Comparison of ENCODE assay signal across 4 cellular contexts in the genomic region with DNA sequence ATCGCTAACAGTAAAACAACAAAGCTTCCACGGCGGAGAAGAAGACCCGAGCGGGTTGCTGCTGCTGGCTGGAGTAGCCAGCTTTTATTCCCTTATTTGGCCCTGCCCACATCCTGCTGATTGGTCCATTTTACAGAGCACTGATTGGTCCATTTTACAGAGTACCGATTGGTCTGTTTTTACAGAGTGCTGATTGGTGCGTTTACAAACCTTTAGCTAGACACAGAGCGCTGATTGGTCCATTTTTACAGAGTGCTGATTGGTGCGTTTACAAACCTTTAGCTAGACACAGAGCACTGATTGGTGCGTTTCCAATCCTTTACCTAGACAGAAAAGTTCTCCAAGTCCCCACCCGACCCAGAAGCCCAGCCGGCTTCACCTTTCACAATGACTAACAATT.
DNase-seq lines count a peak whose midpoint lies in the region; ATAC-seq, FAIRE-seq and TF ChIP-seq lines count a peak whose summit lies in the region.
"Not testable (repeated sequence)": the region's sequence is repeated elsewhere in the genome, so short reads cannot be mapped to it uniquely, and the experiment has no call there.

No MANE protein-coding gene starts in this region.

- in situ Hi-C loops in K562 (cut with MboI), result loop anchor here (25.0 kb wide), 1 partner anchor 419 kb away; no protein-coding TSS in a partner anchor

- not testable (repeated sequence) for H3K9me2 ChIP-seq in hepatocyte (replicated peaks; ENCODE audit: insufficient read depth)

- not testable (repeated sequence) for H3K27ac Mint-ChIP-seq in WTC11

- TF ChIP-seq POLR2A in K562 (conservative IDR thresholded peaks at IDR 0.05); testis (IDR thresholded peaks at IDR 0.05): not testable (repeated sequence)

- not testable (repeated sequence) for H3K4me2 ChIP-seq in K562 (ENCODE audit: insufficient read depth, low read length)
- H3K4me2 ChIP-seq in hepatocyte, result peak overlapping the region; percentile 28

- not testable (repeated sequence) for H3K36me3 ChIP-seq in K562 (ENCODE audit: control insufficient read depth, insufficient read depth, low read length); hepatocyte (replicated peaks; ENCODE audit: insufficient read depth, low read depth); testis (ENCODE audit: low read depth, missing control alignments)

- not testable (repeated sequence) for H3K9me3 ChIP-seq in K562 (replicated peaks; ENCODE audit: control insufficient read depth, insufficient read depth, low read depth, low read length); hepatocyte (ENCODE audit: low read depth); testis

- not testable (repeated sequence) for ATAC-seq in WTC11, K562

- POLR2A ChIA-PET in WTC11 (lab: Charles Lee), result interaction anchor here (1.5 kb wide), 1 partner anchor 20 kb away, joined by 4 read pairs; no protein-coding TSS in a partner anchor
- POLR2A ChIA-PET in K562 (lab: Yijun Ruan, JAX), result not testable (repeated sequence)

- peaks cover 23% of the 10 kb centered on the region for H3K9me3 Mint-ChIP-seq in WTC11

- H3K36me3 Mint-ChIP-seq in WTC11, result peaks cover 42% of the 10 kb centered on the region

- not testable (repeated sequence) for H3K4me1 ChIP-seq in K562 (replicated peaks in 1 of 2; ENCODE audit: control insufficient read depth in 2 of 2, insufficient read depth in 2 of 2, low read length in 2 of 2); hepatocyte (ENCODE audit: insufficient read depth); testis

- not testable (repeated sequence) for H2AFZ ChIP-seq in K562 (ENCODE audit: low read depth, low read length); hepatocyte

- not testable (repeated sequence) for TF ChIP-seq CTCF in WTC11 (IDR thresholded peaks at IDR 0.05); K562 (IDR thresholded peaks at IDR 0.05 in 2 of 3, conservative IDR thresholded peaks at IDR 0.05 in 1 of 3; ENCODE audit: insufficient read depth in 2 of 3, low read depth in 1 of 3, low read length in 3 of 3); hepatocyte (IDR thresholded peaks at IDR 0.05; ENCODE audit: poor library complexity); testis (IDR thresholded peaks at IDR 0.05)

- H3K79me2 ChIP-seq in K562 (ENCODE audit: control insufficient read depth, insufficient read depth, low read length), result not testable (repeated sequence)
- H3K79me2 ChIP-seq in hepatocyte, result peaks cover 20% of the 10 kb centered on the region

- H3K27me3 Mint-ChIP-seq in WTC11 (ENCODE audit: low read depth), result not testable (repeated sequence)

- H4K20me1 ChIP-seq in K562 (replicated peaks; ENCODE audit: control insufficient read depth, insufficient read depth, low read length); hepatocyte (ENCODE audit: insufficient read depth, poor library complexity, severe bottlenecking): not testable (repeated sequence)

- H3K4me1 Mint-ChIP-seq in WTC11, result not testable (repeated sequence)

- intact Hi-C loops in K562 (cut with micrococcal nuclease); testis (cut with DNase I; ENCODE audit: low total_unique reads): not testable (repeated sequence)

- CTCF ChIA-PET in WTC11 (lab: Charles Lee), result interaction anchor here (1.1 kb wide), 1 partner anchor 19 kb away, joined by 3 read pairs; no protein-coding TSS in a partner anchor
- CTCF ChIA-PET in K562 (lab: Yijun Ruan, JAX; ENCODE audit: low intra/inter-chr PET ratio), result not testable (repeated sequence)

- H3K4me3 Mint-ChIP-seq in WTC11, result not testable (repeated sequence)

- H3K4me3 ChIP-seq in K562, hepatocyte, testis: not testable (repeated sequence)

- H3K9ac ChIP-seq in K562 (ENCODE audit: insufficient read depth in 1 of 2, low read depth in 2 of 2, low read length in 2 of 2), result not testable (repeated sequence)

- peaks cover 0 to 19% of the 10 kb centered on the region in 2 experiments; a peak in 2 of 5 replicates for H3K27me3 ChIP-seq in K562 (ENCODE audit: control insufficient read depth in 2 of 2, insufficient read depth in 2 of 2, low read length in 2 of 2)
- not testable (repeated sequence) for H3K27me3 ChIP-seq in hepatocyte, testis

- DNase-seq in WTC11 (ENCODE audit: low spot score); K562 (ENCODE audit: extremely low read depth in 1 of 4, low spot score in 3 of 4); hepatocyte (ENCODE audit: low spot score): not testable (repeated sequence)
- DNase-seq in testis, result peak; percentile 70

- not testable (repeated sequence) for H3K27ac ChIP-seq in K562 (ENCODE audit: extremely low read depth, low read depth, low read length); hepatocyte; testis

- FAIRE-seq in K562 (lab: Jason Lieb, UNC), result not testable (repeated sequence)

- not testable (repeated sequence) for TF ChIP-seq RAD21 in K562 (CRISPR knock-in tag; conservative IDR thresholded peaks at IDR 0.05 in 1 of 2, IDR thresholded peaks at IDR 0.05 in 1 of 2)

- BruUV-seq in K562 (replicated peaks; lab: Mats Ljungman, UMichigan), result not testable (repeated sequence)

- 15% methylated on average over 9 of the region's 12 CpGs for WGBS in K562 (ENCODE audit: insufficient coverage, low coverage, missing lambda C conversion rate)
- 95% methylated on average over 12 of the region's 12 CpGs for WGBS in hepatocyte (ENCODE audit: low lambda C conversion rate, missing lambda C conversion rate)
- 74 to 78% methylated on average over 12 of the region's 12 CpGs for WGBS in testis, 2 donors

- H3K9me1 ChIP-seq in K562 (ENCODE audit: control insufficient read depth, insufficient read depth, low read length), result not testable (repeated sequence)

- TF ChIP-seq EP300 in K562 (IDR thresholded peaks at IDR 0.05; ENCODE audit: low read length), result not testable (repeated sequence)

TF ChIP-seq in WTC11, 78 proteins besides CTCF, POLR2A, EP300 and RAD21:
- peak; percentile 55 for TF ChIP-seq NFYB (CRISPR knock-in tag; conservative IDR thresholded peaks at IDR 0.05; ENCODE audit: low read depth)

TF ChIP-seq in K562, 482 proteins besides CTCF, POLR2A, EP300 and RAD21:
- TF ChIP-seq NFYB (IDR thresholded peaks at IDR 0.05; ENCODE audit: extremely low read depth, insufficient read length), result peak; percentile 60
- peak; percentile 23 for TF ChIP-seq ASH1L (IDR thresholded peaks at IDR 0.05; ENCODE audit: borderline replicate concordance, low read depth, partially characterized antibody)
